Comparison of ENCODE assay signal across 8 cellular contexts in the genomic region with DNA sequence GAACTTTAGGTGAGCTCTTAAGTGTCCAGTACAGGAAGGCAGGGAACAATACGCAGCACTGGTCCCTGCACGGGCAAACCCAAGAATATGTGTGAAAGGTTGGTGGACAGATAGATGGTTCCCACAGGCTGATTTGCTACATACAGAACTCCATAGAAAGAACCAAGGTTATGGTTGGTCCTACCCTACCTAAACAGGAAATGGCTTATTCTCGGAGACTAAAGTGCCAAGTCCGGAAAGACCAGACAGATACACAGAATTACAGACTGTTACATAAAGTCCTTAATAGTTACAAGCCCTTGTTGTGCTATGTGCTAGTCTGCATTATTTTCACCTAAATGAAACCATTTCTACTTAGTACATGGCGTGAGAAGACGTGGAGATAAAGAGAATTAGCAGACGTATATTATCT.
A peak's percentile ranks its signal among the peaks of the same experiment; 100 is the strongest.
DNase-seq lines count a peak whose midpoint lies in the region; ATAC-seq lines count a peak whose summit lies in the region.

No MANE protein-coding gene starts in this region.

- DNase-seq in NCI-H2171 treated with DMSO at 0.1 percent for 48 hours (lab: John Stamatoyannopoulos, UW) (peak; percentile 49), NCI-H2171 (lab: John Stamatoyannopoulos, UW) (no peak), LoVo (ENCODE audit: low spot score) (peak; percentile 33), adipocyte (ENCODE audit: low read depth) (peak; percentile 56), NCI-H345 (lab: John Stamatoyannopoulos, UW) (no peak), GOT3 (lab: John Stamatoyannopoulos, UW) (no peak)
- peak in 1 of 2 donors; percentile 51 for DNase-seq in stimulated activated effector memory CD8-positive, alpha-beta T cell treated with anti-CD3 and anti-CD28 coated beads, Interleukin-12 subunit alpha, Interleukin-12 subunit beta, amount 100 ng/mL, for 72 hours (ENCODE audit: low spot score in 2 of 2)

- peaks cover 16% of the 10 kb centered on the region for H3K36me3 Mint-ChIP-seq in stimulated activated effector memory CD8-positive, alpha-beta T cell treated with anti-CD3 and anti-CD28 coated beads, Interleukin-12 subunit alpha, Interleukin-12 subunit beta, amount 100 ng/mL, for 72 hours

- H3K4me1 Mint-ChIP-seq in stimulated activated effector memory CD8-positive, alpha-beta T cell treated with anti-CD3 and anti-CD28 coated beads, Interleukin-12 subunit alpha, Interleukin-12 subunit beta, amount 100 ng/mL, for 72 hours: peaks cover 39% of the 10 kb centered on the region

- peaks cover 1% of the 10 kb centered on the region for H3K27me3 ChIP-seq in adipocyte (replicated peaks; ENCODE audit: control insufficient read depth, insufficient read depth, low read length)

- H3K9me3 ChIP-seq in adipocyte (ENCODE audit: control insufficient read depth, low read length) (no peaks in the 10 kb centered on the region), iPS-18c (ENCODE audit: control insufficient read depth, insufficient read depth, low read length) (no peaks in the 10 kb centered on the region)

- H3K9ac ChIP-seq in adipocyte (ENCODE audit: low read length): peak overlapping the region; percentile 93

- peaks cover 19% of the 10 kb centered on the region for H3K4me1 ChIP-seq in adipocyte (ENCODE audit: control insufficient read depth, insufficient read depth, low read length)

- no peaks in the 10 kb centered on the region for H3K9me3 Mint-ChIP-seq in stimulated activated effector memory CD8-positive, alpha-beta T cell treated with anti-CD3 and anti-CD28 coated beads, Interleukin-12 subunit alpha, Interleukin-12 subunit beta, amount 100 ng/mL, for 72 hours

- H3K4me3 ChIP-seq in adipocyte (ENCODE audit: low read length) (peak overlapping the region; percentile 97), iPS-18c (ENCODE audit: insufficient read depth, low read depth, low read length) (peak overlapping the region; percentile 94)

- H3K36me3 ChIP-seq in adipocyte (ENCODE audit: control insufficient read depth, insufficient read depth, low read length, severe bottlenecking): no peaks in the 10 kb centered on the region

- peak overlapping the region; percentile 96 for H3K27ac Mint-ChIP-seq in stimulated activated effector memory CD8-positive, alpha-beta T cell treated with anti-CD3 and anti-CD28 coated beads, Interleukin-12 subunit alpha, Interleukin-12 subunit beta, amount 100 ng/mL, for 72 hours

- peak overlapping the region; percentile 93 for H3K4me3 Mint-ChIP-seq in stimulated activated effector memory CD8-positive, alpha-beta T cell treated with anti-CD3 and anti-CD28 coated beads, Interleukin-12 subunit alpha, Interleukin-12 subunit beta, amount 100 ng/mL, for 72 hours

- ATAC-seq in stimulated activated effector memory CD8-positive, alpha-beta T cell treated with anti-CD3 and anti-CD28 coated beads, Interleukin-12 subunit alpha, Interleukin-12 subunit beta, amount 100 ng/mL, for 72 hours: no peak

Comparison
In these comparisons a context has a peak if more than half of its experiments do, and no peak if none do; other contexts are left out.
1. DNase-seq: peak in NCI-H2171 treated with DMSO at 0.1 percent for 48 hours (single experiment), LoVo (single experiment) and adipocyte (single experiment); none in NCI-H2171 (single experiment), NCI-H345 (single experiment) and GOT3 (single experiment).